ENCODE assay signal across 14 cellular contexts in the genomic region with DNA sequence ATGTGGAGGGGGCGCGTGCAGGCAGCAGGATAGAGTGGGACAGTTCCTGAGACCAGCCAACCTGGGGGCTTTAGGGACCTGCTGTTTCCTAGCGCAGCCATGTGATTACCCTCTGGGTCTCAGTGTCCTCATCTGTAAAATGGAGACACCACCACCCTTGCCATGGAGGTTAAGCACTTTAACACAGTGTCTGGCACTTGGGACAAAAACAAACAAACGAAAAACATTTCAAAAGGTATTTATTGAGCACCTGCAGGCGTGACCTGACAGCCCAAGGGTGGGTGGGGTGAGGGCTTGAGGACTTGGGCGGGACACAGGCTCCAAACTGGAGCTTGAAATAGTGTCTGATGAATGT. TPM values are rescaled to one million over a fixed set of nuclear protein-coding genes. Genes with fewer than 3 reads are reported as not detected.
DNase-seq lines count a peak whose midpoint lies in the region; ATAC-seq and TF ChIP-seq lines count a peak whose summit lies in the region.
"Had no signal": no experiment of that assay in that cellular context is flagged by ENCODE, and none has a peak within 500 bp of the region (broad histone marks: within the 10 kb centered on the region; RNA-seq: fewer than 3 reads in every experiment).

No MANE protein-coding gene starts in this region.

- intact Hi-C loops in activated T-helper 2 cell treated with anti-CD3 and anti-CD28 coated beads, Interferon-gamma antibody, Interleukin-2, Interleukin-4, amounts not matched to agents 10 μg/mL and 5 μg/mL and 100 μg/mL, durations not matched to agents 14 hours and 24 hours and 36 hours (cut with micrococcal nuclease) = loop anchor here (5.0 kb wide), 2 partner anchors 122 to 782 kb away; partner anchors contain the start of genes CNPPD1 and RETREG2

- H3K23ac ChIP-seq in H9 (ENCODE audit: insufficient read length, low read depth, low read length) = no peak overlapping the region
- peak overlapping the region; percentile 27 for H3K23ac ChIP-seq in neuronal stem cell (ENCODE audit: low read depth, low read length, poor library complexity)

- no peak for ATAC-seq in HG02798 (IDR thresholded peaks at IDR 0.05; ENCODE audit: poor library complexity, unreplicated experiment)

- H3K4me1 Mint-ChIP-seq in H9 = peaks cover 26 to 45% of the 10 kb centered on the region in 2 experiments
- H3K4me1 Mint-ChIP-seq in activated T-helper 2 cell treated with anti-CD3 and anti-CD28 coated beads, Interferon-gamma antibody, Interleukin-2, Interleukin-4, amounts not matched to agents 10 μg/mL and 5 μg/mL and 100 μg/mL, durations not matched to agents 14 hours and 24 hours and 36 hours (ENCODE audit: low read depth) = peaks cover 30% of the 10 kb centered on the region

- peak overlapping the region in 1 of 2 experiments; percentile 71; a peak in 3 of 5 replicates for H3K4me3 Mint-ChIP-seq in H9
- peak overlapping the region; percentile 13 for H3K4me3 Mint-ChIP-seq in activated T-helper 2 cell treated with anti-CD3 and anti-CD28 coated beads, Interferon-gamma antibody, Interleukin-2, Interleukin-4, amounts not matched to agents 10 μg/mL and 5 μg/mL and 100 μg/mL, durations not matched to agents 14 hours and 24 hours and 36 hours (ENCODE audit: low read depth)

- H2BK20ac ChIP-seq in H9 (ENCODE audit: low read depth, low read length, poor library complexity, severe bottlenecking) = no peak overlapping the region

- no peaks in the 10 kb centered on the region for H3K79me1 ChIP-seq in H9 (ENCODE audit: insufficient read depth, low read depth, low read length, poor library complexity, severe bottlenecking)
- peaks cover 2% of the 10 kb centered on the region for H3K79me1 ChIP-seq in neuronal stem cell (ENCODE audit: low read depth, low read length)

- WGBS in H9 (ENCODE audit: extremely low coverage, insufficient read length, low lambda C conversion rate) = no CpG with 5 or more reads among the region's 6 CpGs
- no CpG with 5 or more reads among the region's 6 CpGs for WGBS in neuronal stem cell (ENCODE audit: extremely low coverage in 2 of 2, insufficient read length in 2 of 2, insufficient replicate concordance in 1 of 2), 2 donors
- WGBS in smooth muscle cell (ENCODE audit: low lambda C conversion rate) = 84% methylated on average over 6 of the region's 6 CpGs

- no peak overlapping the region for H3K4ac ChIP-seq in H9 (ENCODE audit: low read depth, low read length)
- H3K4ac ChIP-seq in neuronal stem cell (ENCODE audit: low read length) = no peak overlapping the region

- H3K36me3 ChIP-seq in neuronal stem cell (replicated peaks in 1 of 2; ENCODE audit: control insufficient read depth in 2 of 2, insufficient read depth in 2 of 2, low read length in 2 of 2) = no peaks in the 10 kb centered on the region
- no peaks in the 10 kb centered on the region for H3K36me3 ChIP-seq in smooth muscle cell (ENCODE audit: low read depth)

- no peaks in the 10 kb centered on the region for H3K9me3 ChIP-seq in H9 (ENCODE audit: control insufficient read depth, low read depth, low read length)
- H3K9me3 ChIP-seq in neuronal stem cell (replicated peaks in 1 of 2; ENCODE audit: control insufficient read depth in 2 of 2, insufficient read depth in 1 of 2, low read depth in 1 of 2, low read length in 2 of 2) = peaks cover 0 to 3% of the 10 kb centered on the region in 2 donors
- H3K9me3 ChIP-seq in smooth muscle cell (replicated peaks; ENCODE audit: low read depth) = no peaks in the 10 kb centered on the region

- no peaks in the 10 kb centered on the region; the same call in 1 of the 2 replicates for H3K4me1 ChIP-seq in H9 (ENCODE audit: insufficient read depth, low read length)
- H3K4me1 ChIP-seq in neuronal stem cell (ENCODE audit: control insufficient read depth in 2 of 2, insufficient read depth in 1 of 2, low read depth in 1 of 2, low read length in 2 of 2) = peaks cover 24 to 28% of the 10 kb centered on the region in 2 donors
- no peaks in the 10 kb centered on the region for H3K4me1 ChIP-seq in smooth muscle cell (ENCODE audit: low read depth)

- H3K56ac ChIP-seq in H9 (ENCODE audit: insufficient read length, low read depth, low read length) = no peak overlapping the region

- H2BK120ac ChIP-seq in H9 (ENCODE audit: low read depth, low read length, poor library complexity, severe bottlenecking) (no peak overlapping the region), neuronal stem cell (ENCODE audit: low read depth, low read length) (peak overlapping the region; percentile 64)

- no peak overlapping the region for H4K5ac ChIP-seq in H9 (ENCODE audit: insufficient read length, low read depth, low read length)

- H3K14ac ChIP-seq in H9 (ENCODE audit: insufficient read depth, low read length) = no peak overlapping the region
- no peak overlapping the region for H3K14ac ChIP-seq in neuronal stem cell (ENCODE audit: low read length)

- peak overlapping the region; percentile 95 for H3K27ac ChIP-seq in C4-2B
- no peak overlapping the region for H3K27ac ChIP-seq in H9 (ENCODE audit: insufficient read length, low read depth, low read length)
- no peak overlapping the region for H3K27ac ChIP-seq in neuronal stem cell (replicated peaks; ENCODE audit: low read length)
- no peak overlapping the region for H3K27ac ChIP-seq in smooth muscle cell (ENCODE audit: low read depth)

- H3K23me2 ChIP-seq in H9 (ENCODE audit: insufficient read length, low read depth, low read length, poor library complexity, severe bottlenecking) = peaks cover 29% of the 10 kb centered on the region

- no peak overlapping the region for H3K18ac ChIP-seq in H9 (ENCODE audit: insufficient read length, low read depth, low read length)
- peak overlapping the region; percentile 53 for H3K18ac ChIP-seq in neuronal stem cell (ENCODE audit: low read length)

- H2BK15ac ChIP-seq in H9 (ENCODE audit: low read depth, low read length) (no peak overlapping the region), neuronal stem cell (ENCODE audit: low read length) (peak overlapping the region; percentile 30)

- H3K27me3 ChIP-seq in H9 (ENCODE audit: insufficient read depth, low read length) (peaks cover 20% of the 10 kb centered on the region), neuronal stem cell (ENCODE audit: control insufficient read depth in 3 of 3, insufficient read depth in 3 of 3, low read depth in 1 of 3, low read length in 3 of 3) (peaks cover 22 to 50% (median 35%) of the 10 kb centered on the region in 3 experiments), smooth muscle cell (ENCODE audit: low read depth) (no peaks in the 10 kb centered on the region)

- H2AK5ac ChIP-seq in H9 (ENCODE audit: insufficient read length, low read length) (no peak overlapping the region), neuronal stem cell (ENCODE audit: low read depth, low read length) (peak overlapping the region; percentile 72)

- no peak overlapping the region for H3K4me3 ChIP-seq in neuronal stem cell (ENCODE audit: low read length in 2 of 2)
- H3K4me3 ChIP-seq in smooth muscle cell = no peak overlapping the region

- H2BK5ac ChIP-seq in H9 (ENCODE audit: insufficient read length, low read length) (no peak overlapping the region), neuronal stem cell (ENCODE audit: low read length) (no peak overlapping the region)

- H2BK12ac ChIP-seq in H9 (ENCODE audit: insufficient read length, low read depth, low read length) = no peak overlapping the region
- H2BK12ac ChIP-seq in neuronal stem cell (ENCODE audit: low read length) = peak overlapping the region; percentile 65

- DNase-seq in H9 (no peak), neuronal stem cell (ENCODE audit: low spot score) (no peak), midbrain (lab: John Stamatoyannopoulos, UW) (no peak), smooth muscle cell (lab: John Stamatoyannopoulos, UW; ENCODE audit: unreplicated experiment) (no peak), DMS79 treated with DMSO at 0.1 percent for 48 hours (lab: John Stamatoyannopoulos, UW) (no peak)
- DNase-seq in activated T-helper 2 cell treated with anti-CD3 and anti-CD28 coated beads, Interferon-gamma antibody, Interleukin-2, Interleukin-4, amounts not matched to agents 10 μg/mL and 5 μg/mL and 100 μg/mL, durations not matched to agents 14 hours and 24 hours and 36 hours (ENCODE audit: low spot score) = no peak
- DNase-seq: activated CD4-positive, alpha-beta T cell treated with anti-CD3 and anti-CD28 coated beads for 36 hours; activated naive CD4-positive, alpha-beta T cell treated with anti-CD3 and anti-CD28 coated beads, Interleukin-2, amount 10 ng/mL, durations not matched to agents 7 days and 5 days; dermis blood vessel endothelial cell; NCI-H1694; NCI-H748 treated with DMSO at 0.1 percent for 48 hours; occipital lobe had no signal

- H3K4me2 ChIP-seq in H9 (ENCODE audit: insufficient read depth, insufficient read length, low read length) (peak overlapping the region; percentile 93), neuronal stem cell (ENCODE audit: insufficient read depth, low read length, poor library complexity, severe bottlenecking) (no peak overlapping the region), smooth muscle cell (no peak overlapping the region)

- H4K20me1 ChIP-seq in H9 (ENCODE audit: control insufficient read depth, insufficient read depth, insufficient read length) (no peaks in the 10 kb centered on the region), smooth muscle cell (ENCODE audit: low read depth) (no peaks in the 10 kb centered on the region)

- no peak overlapping the region for H3K27ac Mint-ChIP-seq in H9
- H3K27ac Mint-ChIP-seq in activated T-helper 2 cell treated with anti-CD3 and anti-CD28 coated beads, Interferon-gamma antibody, Interleukin-2, Interleukin-4, amounts not matched to agents 10 μg/mL and 5 μg/mL and 100 μg/mL, durations not matched to agents 14 hours and 24 hours and 36 hours = peak overlapping the region; percentile 46

- peaks cover 46% of the 10 kb centered on the region for H3K27me3 Mint-ChIP-seq in H9 (ENCODE audit: low read depth)
- no peaks in the 10 kb centered on the region for H3K27me3 Mint-ChIP-seq in activated T-helper 2 cell treated with anti-CD3 and anti-CD28 coated beads, Interferon-gamma antibody, Interleukin-2, Interleukin-4, amounts not matched to agents 10 μg/mL and 5 μg/mL and 100 μg/mL, durations not matched to agents 14 hours and 24 hours and 36 hours (ENCODE audit: low read depth)

- H4K91ac ChIP-seq in H9 (ENCODE audit: insufficient read length, low read depth, low read length) (no peak overlapping the region), neuronal stem cell (ENCODE audit: low read depth, low read length, poor library complexity) (no peak overlapping the region)

- H3K36me3 Mint-ChIP-seq in H9 (ENCODE audit: insufficient read depth in 1 of 3, low read depth in 3 of 3) = no peaks in the 10 kb centered on the region
- H3K36me3 Mint-ChIP-seq in activated T-helper 2 cell treated with anti-CD3 and anti-CD28 coated beads, Interferon-gamma antibody, Interleukin-2, Interleukin-4, amounts not matched to agents 10 μg/mL and 5 μg/mL and 100 μg/mL, durations not matched to agents 14 hours and 24 hours and 36 hours (ENCODE audit: low read depth) = no peaks in the 10 kb centered on the region

- no peak overlapping the region for H2AFZ ChIP-seq in H9 (ENCODE audit: low read length)
- no peak overlapping the region for H2AFZ ChIP-seq in neuronal stem cell (ENCODE audit: low read length)
- H2AFZ ChIP-seq in smooth muscle cell (ENCODE audit: low read depth) = no peak overlapping the region

- H3K79me2 ChIP-seq in H9 (ENCODE audit: insufficient read depth, low read length) (no peaks in the 10 kb centered on the region), smooth muscle cell (ENCODE audit: low read depth) (peaks cover 9% of the 10 kb centered on the region)

- H4K8ac ChIP-seq in H9 (replicated peaks; ENCODE audit: insufficient read length, low read depth, low read length) = no peak overlapping the region
- H4K8ac ChIP-seq in neuronal stem cell (ENCODE audit: low read depth, low read length) = no peak overlapping the region

- TF ChIP-seq CTCF in C4-2B (conservative IDR thresholded peaks at IDR 0.05) (no peak), H9 (conservative IDR thresholded peaks at IDR 0.05) (no peak), smooth muscle cell (IDR thresholded peaks at IDR 0.05; ENCODE audit: borderline replicate concordance, insufficient read depth, poor library complexity, severe bottlenecking) (no peak)

- peaks cover 19% of the 10 kb centered on the region for H3F3A ChIP-seq in smooth muscle cell (ENCODE audit: low read depth)

- H3T11ph ChIP-seq in H9 (ENCODE audit: low read length) = no peak overlapping the region

- no peaks in the 10 kb centered on the region; a peak in 1 of 5 replicates for H3K9me3 Mint-ChIP-seq in H9
- no peaks in the 10 kb centered on the region for H3K9me3 Mint-ChIP-seq in activated T-helper 2 cell treated with anti-CD3 and anti-CD28 coated beads, Interferon-gamma antibody, Interleukin-2, Interleukin-4, amounts not matched to agents 10 μg/mL and 5 μg/mL and 100 μg/mL, durations not matched to agents 14 hours and 24 hours and 36 hours
- H3K9me3 Mint-ChIP-seq: activated naive CD4-positive, alpha-beta T cell treated with anti-CD3 and anti-CD28 coated beads, Interleukin-2, amount 10 ng/mL, durations not matched to agents 7 days and 5 days had no signal

- H3K9ac ChIP-seq in H9 (ENCODE audit: extremely low read depth, insufficient read length, low read length) (no peak overlapping the region), neuronal stem cell (ENCODE audit: low read depth, low read length, poor library complexity) (no peak overlapping the region), smooth muscle cell (ENCODE audit: low read depth) (no peak overlapping the region)

RNA-seq across cellular contexts. Expression of gene CTDSP1, which starts 4.6 kb away (rescaled TPM):
- total RNA-seq in H9 (2021) (52.3 and 56.6 TPM in 2 replicates), smooth muscle cell (62.5 and 70.9 TPM in 2 replicates)
- total RNA-seq in activated T-helper 2 cell treated with anti-CD3 and anti-CD28 coated beads, Interferon-gamma antibody, Interleukin-2, Interleukin-4, amounts not matched to agents 10 μg/mL and 5 μg/mL and 100 μg/mL, durations not matched to agents 14 hours and 24 hours and 36 hours = 114 and 115 TPM in 2 replicates
- 39.9 TPM for polyA plus RNA-seq in neuronal stem cell (2013, experiment 1 of 2)
- polyA plus RNA-seq in neuronal stem cell (2013, experiment 2 of 2) = 39.8 TPM
- 18.7 and 20.3 TPM in 2 replicates for polyA plus RNA-seq in smooth muscle cell

RNA-seq across cellular contexts. Expression of gene SLC11A1, which starts 13.0 kb away (rescaled TPM):
- total RNA-seq in H9 (2021) (0.04 and 0.11 TPM in 2 replicates), smooth muscle cell (0.31 TPM in 1 of 2 replicates, not detected in the other)
- 0.18 and 0.21 TPM in 2 replicates for total RNA-seq in activated T-helper 2 cell treated with anti-CD3 and anti-CD28 coated beads, Interferon-gamma antibody, Interleukin-2, Interleukin-4, amounts not matched to agents 10 μg/mL and 5 μg/mL and 100 μg/mL, durations not matched to agents 14 hours and 24 hours and 36 hours
- polyA plus RNA-seq in neuronal stem cell (2013, experiment 1 of 2) = 0.35 TPM
- polyA plus RNA-seq in neuronal stem cell (2013, experiment 2 of 2) = 0.06 TPM
- 0.14 and 0.38 TPM in 2 replicates for polyA plus RNA-seq in smooth muscle cell

RNA-seq across cellular contexts. Expression of gene VIL1, which starts 23.9 kb away (rescaled TPM):
- total RNA-seq in H9 (2021) (4.0 and 4.2 TPM in 2 replicates), smooth muscle cell (not detected in 2 replicates)
- not detected in 2 replicates for total RNA-seq in activated T-helper 2 cell treated with anti-CD3 and anti-CD28 coated beads, Interferon-gamma antibody, Interleukin-2, Interleukin-4, amounts not matched to agents 10 μg/mL and 5 μg/mL and 100 μg/mL, durations not matched to agents 14 hours and 24 hours and 36 hours
- 0.07 TPM for polyA plus RNA-seq in neuronal stem cell (2013, experiment 1 of 2)
- polyA plus RNA-seq in neuronal stem cell (2013, experiment 2 of 2) = 0.08 TPM
- polyA plus RNA-seq in smooth muscle cell = 0.14 and 0.15 TPM in 2 replicates
- total RNA-seq: activated CD4-positive, alpha-beta T cell treated with anti-CD3 and anti-CD28 coated beads for 36 hours; dermis blood vessel endothelial cell; occipital lobe had no signal

RNA-seq across cellular contexts. Expression of gene CATIP, which starts 38.4 kb away (rescaled TPM):
- not detected in 2 replicates for total RNA-seq in H9 (2021)
- total RNA-seq in activated T-helper 2 cell treated with anti-CD3 and anti-CD28 coated beads, Interferon-gamma antibody, Interleukin-2, Interleukin-4, amounts not matched to agents 10 μg/mL and 5 μg/mL and 100 μg/mL, durations not matched to agents 14 hours and 24 hours and 36 hours = not detected in 2 replicates
- polyA plus RNA-seq in neuronal stem cell (2013, experiment 1 of 2) = 0.66 TPM
- 0.80 TPM for polyA plus RNA-seq in neuronal stem cell (2013, experiment 2 of 2)
- total RNA-seq in smooth muscle cell = not detected in 2 replicates
- 0.18 and 0.25 TPM in 2 replicates for polyA plus RNA-seq in smooth muscle cell
- total RNA-seq: activated CD4-positive, alpha-beta T cell treated with anti-CD3 and anti-CD28 coated beads for 36 hours had no signal
